Comparison of ENCODE assay signal across 26 cellular contexts in genomic region chr6:96604420-96604819, GRCh38. TPM values are rescaled to one million over a fixed set of nuclear protein-coding genes. Genes with fewer than 3 reads are reported as not detected.
"Had no signal": no experiment of that assay in that cellular context is flagged by ENCODE, and none has a peak within 500 bp of the region (broad histone marks: within the 10 kb centered on the region; RNA-seq: fewer than 3 reads in every experiment).

No MANE protein-coding gene starts in this region.

- ATAC-seq: activated CD4-positive, alpha-beta T cell treated with anti-CD3 and anti-CD28 coated beads for 36 hours; activated CD8-positive, alpha-beta memory T cell treated with anti-CD3 and anti-CD28 coated beads, Interleukin-2, amount 10 ng/mL, durations not matched to agents 7 days and 5 days; activated naive CD8-positive, alpha-beta T cell treated with anti-CD3 and anti-CD28 coated beads, Interleukin-2, amount 50 U/mL, for 24 hours; naive thymus-derived CD4-positive, alpha-beta T cell; pancreas; stimulated activated effector memory CD8-positive, alpha-beta T cell treated with anti-CD3 and anti-CD28 coated beads, Interleukin-12 subunit alpha, Interleukin-12 subunit beta, amount 100 ng/mL, for 72 hours had no signal

- H3K4me1 Mint-ChIP-seq: activated CD4-positive, alpha-beta T cell treated with anti-CD3 and anti-CD28 coated beads for 36 hours; activated CD8-positive, alpha-beta memory T cell treated with anti-CD3 and anti-CD28 coated beads, Interleukin-2, amount 10 ng/mL, durations not matched to agents 7 days and 5 days; activated naive CD8-positive, alpha-beta T cell treated with anti-CD3 and anti-CD28 coated beads, Interleukin-2, amount 50 U/mL, for 24 hours; naive thymus-derived CD4-positive, alpha-beta T cell; stimulated activated effector memory CD8-positive, alpha-beta T cell treated with anti-CD3 and anti-CD28 coated beads, Interleukin-12 subunit alpha, Interleukin-12 subunit beta, amount 100 ng/mL, for 72 hours had no signal

- H3K4me1 ChIP-seq: esophagus squamous epithelium, left ventricle myocardium inferior, pancreas, uterus had no signal

- H3K4me3 ChIP-seq: esophagus squamous epithelium, left ventricle myocardium inferior, pancreas, tibial nerve, uterus had no signal

- H3K4me3 Mint-ChIP-seq: activated CD4-positive, alpha-beta memory T cell treated with anti-CD3 and anti-CD28 coated beads for 36 hours; activated CD4-positive, alpha-beta T cell treated with anti-CD3 and anti-CD28 coated beads for 36 hours; activated CD8-positive, alpha-beta memory T cell treated with anti-CD3 and anti-CD28 coated beads, Interleukin-2, amount 10 ng/mL, durations not matched to agents 7 days and 5 days; activated naive CD4-positive, alpha-beta T cell treated with anti-CD3 and anti-CD28 coated beads for 36 hours; activated naive CD8-positive, alpha-beta T cell treated with anti-CD3 and anti-CD28 coated beads, Interleukin-2, amount 50 U/mL, for 24 hours; naive thymus-derived CD4-positive, alpha-beta T cell; stimulated activated effector memory CD8-positive, alpha-beta T cell treated with anti-CD3 and anti-CD28 coated beads, Interleukin-12 subunit alpha, Interleukin-12 subunit beta, amount 100 ng/mL, for 72 hours had no signal

- H3K36me3 ChIP-seq: esophagus squamous epithelium, left ventricle myocardium inferior, pancreas, tibial nerve, uterus had no signal

- H3K9me3 ChIP-seq: esophagus squamous epithelium, left ventricle myocardium inferior, pancreas, tibial nerve, uterus had no signal

- DNase-seq: activated CD4-positive, alpha-beta memory T cell treated with anti-CD3 and anti-CD28 coated beads for 36 hours; activated CD4-positive, alpha-beta T cell treated with anti-CD3 and anti-CD28 coated beads for 36 hours; activated CD8-positive, alpha-beta memory T cell treated with anti-CD3 and anti-CD28 coated beads, Interleukin-2, amount 10 ng/mL, durations not matched to agents 7 days and 5 days; activated naive CD4-positive, alpha-beta T cell treated with anti-CD3 and anti-CD28 coated beads for 36 hours; activated naive CD8-positive, alpha-beta T cell treated with anti-CD3 and anti-CD28 coated beads, Interleukin-2, amount 50 U/mL, for 24 hours; activated T-cell treated with anti-CD3 and anti-CD28 coated beads, Interleukin-2, amount 50 U/mL, for 1 hour; aorta; cortex of kidney; effector CD4-positive, alpha-beta T cell; esophagus squamous epithelium; hippocampal formation; kidney; left ventricle myocardium inferior; naive thymus-derived CD4-positive, alpha-beta T cell; pancreas; stimulated activated CD4-positive, alpha-beta T cell treated with anti-CD3 and anti-CD28 coated beads, Interleukin-12 subunit alpha, Interleukin-12 subunit beta, amount 100 ng/mL, for 4 hours; stimulated activated CD4-positive, alpha-beta T cell treated with anti-CD3 and anti-CD28 coated beads, Interleukin-2, amount 100 ng/mL, for 24 hours; uterus had no signal

- H3K36me3 Mint-ChIP-seq: activated CD4-positive, alpha-beta memory T cell treated with anti-CD3 and anti-CD28 coated beads for 36 hours; activated CD8-positive, alpha-beta memory T cell treated with anti-CD3 and anti-CD28 coated beads, Interleukin-2, amount 10 ng/mL, durations not matched to agents 7 days and 5 days; naive thymus-derived CD4-positive, alpha-beta T cell; stimulated activated effector memory CD8-positive, alpha-beta T cell treated with anti-CD3 and anti-CD28 coated beads, Interleukin-12 subunit alpha, Interleukin-12 subunit beta, amount 100 ng/mL, for 72 hours had no signal

- H3K27ac Mint-ChIP-seq: activated CD4-positive, alpha-beta memory T cell treated with anti-CD3 and anti-CD28 coated beads for 36 hours; activated CD4-positive, alpha-beta T cell treated with anti-CD3 and anti-CD28 coated beads for 36 hours; activated CD8-positive, alpha-beta memory T cell treated with anti-CD3 and anti-CD28 coated beads, Interleukin-2, amount 10 ng/mL, durations not matched to agents 7 days and 5 days; activated naive CD4-positive, alpha-beta T cell treated with anti-CD3 and anti-CD28 coated beads for 36 hours; activated naive CD8-positive, alpha-beta T cell treated with anti-CD3 and anti-CD28 coated beads, Interleukin-2, amount 50 U/mL, for 24 hours; activated T-helper 2 cell treated with anti-CD3 and anti-CD28 coated beads, Interferon-gamma antibody, Interleukin-2, Interleukin-4, amounts not matched to agents 10 μg/mL and 5 μg/mL and 100 μg/mL, durations not matched to agents 14 hours and 24 hours and 36 hours; naive thymus-derived CD4-positive, alpha-beta T cell; stimulated activated effector memory CD8-positive, alpha-beta T cell treated with anti-CD3 and anti-CD28 coated beads, Interleukin-12 subunit alpha, Interleukin-12 subunit beta, amount 100 ng/mL, for 72 hours had no signal

- H3K9me3 Mint-ChIP-seq: activated CD4-positive, alpha-beta memory T cell treated with anti-CD3 and anti-CD28 coated beads for 36 hours; activated naive CD4-positive, alpha-beta T cell treated with anti-CD3 and anti-CD28 coated beads for 36 hours; activated naive CD8-positive, alpha-beta T cell treated with anti-CD3 and anti-CD28 coated beads, Interleukin-2, amount 50 U/mL, for 24 hours; activated T-helper 2 cell treated with anti-CD3 and anti-CD28 coated beads, Interferon-gamma antibody, Interleukin-2, Interleukin-4, amounts not matched to agents 10 μg/mL and 5 μg/mL and 100 μg/mL, durations not matched to agents 14 hours and 24 hours and 36 hours; naive thymus-derived CD4-positive, alpha-beta T cell; stimulated activated effector memory CD8-positive, alpha-beta T cell treated with anti-CD3 and anti-CD28 coated beads, Interleukin-12 subunit alpha, Interleukin-12 subunit beta, amount 100 ng/mL, for 72 hours had no signal

- H3K27ac ChIP-seq: esophagus squamous epithelium, left ventricle myocardium inferior, pancreas, tibial nerve, uterus, VCaP had no signal

- H3K27me3 ChIP-seq: esophagus squamous epithelium, pancreas, tibial nerve, uterus had no signal

RNA-seq across cellular contexts. Expression of gene FHL5, which starts 41.5 kb away (rescaled TPM):
- total RNA-seq: activated CD4-positive, alpha-beta memory T cell treated with anti-CD3 and anti-CD28 coated beads for 36 hours; activated CD4-positive, alpha-beta T cell treated with anti-CD3 and anti-CD28 coated beads for 36 hours; activated CD8-positive, alpha-beta memory T cell treated with anti-CD3 and anti-CD28 coated beads, Interleukin-2, amount 10 ng/mL, durations not matched to agents 7 days and 5 days; activated naive CD4-positive, alpha-beta T cell treated with anti-CD3 and anti-CD28 coated beads for 36 hours; activated T-helper 2 cell treated with anti-CD3 and anti-CD28 coated beads, Interferon-gamma antibody, Interleukin-2, Interleukin-4, amounts not matched to agents 10 μg/mL and 5 μg/mL and 100 μg/mL, durations not matched to agents 14 hours and 24 hours and 36 hours; endothelial cell of umbilical vein; fibroblast of villous mesenchyme; glomerular endothelial cell; mononuclear cell; naive thymus-derived CD4-positive, alpha-beta T cell had no signal
- polyA plus RNA-seq: endothelial cell of umbilical vein; naive thymus-derived CD4-positive, alpha-beta T cell had no signal
